10 cellular contexts compared by ENCODE assay signal in the genomic region with DNA sequence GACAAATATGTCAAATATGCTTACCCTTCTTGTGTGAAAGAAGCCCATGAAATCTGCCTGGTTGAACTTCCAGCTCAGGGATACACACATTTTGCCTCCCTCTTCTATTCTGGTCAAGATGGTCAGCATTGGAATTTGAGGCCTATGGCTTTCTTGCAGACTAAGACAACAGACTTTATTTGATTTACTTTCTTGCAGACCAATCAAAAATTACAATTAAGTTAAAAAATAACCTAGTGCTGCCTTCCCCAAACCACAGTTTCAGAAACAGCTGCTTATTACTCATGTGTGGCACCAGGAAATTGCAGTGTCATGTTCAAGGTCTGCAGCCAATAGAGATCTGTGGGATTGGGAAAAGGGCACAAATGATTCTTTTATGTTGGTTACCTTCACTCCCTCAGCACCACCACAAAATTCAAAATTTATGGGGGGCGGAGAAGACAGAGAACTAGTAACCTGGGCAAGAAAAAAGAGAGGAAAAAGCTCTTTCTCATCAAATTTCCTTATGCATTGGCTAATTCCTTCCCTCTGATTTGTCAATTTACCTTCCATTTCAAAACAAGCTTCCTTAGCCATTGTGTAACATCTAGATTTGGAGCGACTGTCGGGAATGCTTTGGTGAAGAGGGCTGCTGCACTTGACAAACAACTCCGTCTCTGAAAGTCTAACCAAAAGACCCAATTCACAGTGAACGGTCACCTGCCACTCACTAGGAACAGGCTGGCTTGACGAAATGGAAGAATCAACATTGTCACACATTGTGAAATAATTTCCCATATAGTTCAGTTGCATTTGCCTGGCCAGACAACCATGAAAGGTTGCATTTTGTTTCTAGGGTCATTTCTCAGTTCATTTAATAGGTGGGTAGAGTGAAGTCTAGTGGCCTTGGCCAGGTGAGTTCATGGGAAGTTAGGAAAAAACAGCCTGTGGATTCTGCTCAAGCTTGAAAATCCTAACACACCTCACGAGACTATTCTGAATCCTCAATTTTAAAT.
DNase-seq lines count a peak whose midpoint lies in the region; ATAC-seq, FAIRE-seq and TF ChIP-seq lines count a peak whose summit lies in the region.
"Had no signal": no experiment of that assay in that cellular context is flagged by ENCODE, and none has a peak within 500 bp of the region (broad histone marks: within the 10 kb centered on the region; RNA-seq: fewer than 3 reads in every experiment).

No MANE protein-coding gene starts in this region.

- peak overlapping the region; percentile 54 for H2AK5ac ChIP-seq in mesenchymal stem cell (ENCODE audit: low read length, severe bottlenecking)

- H4K91ac ChIP-seq in mesenchymal stem cell (ENCODE audit: low read length): no peak overlapping the region

- no peaks in the 10 kb centered on the region for H3K27me3 Mint-ChIP-seq in astrocyte (ENCODE audit: low read depth, unreplicated experiment)
- H3K27me3 Mint-ChIP-seq: progenitor cell of endocrine pancreas had no signal

- H3K36me3 Mint-ChIP-seq in astrocyte (ENCODE audit: low read depth, unreplicated experiment): no peaks in the 10 kb centered on the region

- H3K23ac ChIP-seq in mesenchymal stem cell (ENCODE audit: low read length in 2 of 2): no peak overlapping the region

- no peak overlapping the region for H3K9ac ChIP-seq in astrocyte (ENCODE audit: low read length)
- peak overlapping the region; percentile 63 for H3K9ac ChIP-seq in mesenchymal stem cell (ENCODE audit: low read length)

- DNase-seq in GM03348 (ENCODE audit: low spot score) (peak; percentile 54), astrocyte (ENCODE audit: low read depth) (peak; percentile 88), mesenchymal stem cell (peak; percentile 63), NCI-H2029 (lab: John Stamatoyannopoulos, UW) (no peak), activated gamma-delta T cell treated with Interleukin-2 at 50 U/mL for 16 hours (no peak), lower leg skin (ENCODE audit: low spot score in 2 of 2) (no peak), medulla oblongata (ENCODE audit: extremely low spot score) (no peak)
- DNase-seq: tibial artery had no signal

- no peak for TF ChIP-seq POLR2A in lower leg skin (IDR thresholded peaks at IDR 0.05)

- peak overlapping the region; percentile 78 for H2BK5ac ChIP-seq in mesenchymal stem cell (ENCODE audit: low read depth, low read length, poor library complexity, severe bottlenecking)

- no peak overlapping the region for H3K4me3 ChIP-seq in astrocyte (ENCODE audit: insufficient read depth, low read depth, low read length)
- H3K4me3 ChIP-seq in mesenchymal stem cell (ENCODE audit: insufficient read depth in 1 of 2, low read depth in 1 of 2, low read length in 2 of 2): no peak overlapping the region
- H3K4me3 ChIP-seq in lower leg skin (ENCODE audit: low read depth, poor library complexity, severe bottlenecking): no peak overlapping the region
- H3K4me3 ChIP-seq: tibial artery had no signal

- H3K27ac ChIP-seq in astrocyte (ENCODE audit: low read depth, low read length) (peak overlapping the region; percentile 41), mesenchymal stem cell (ENCODE audit: low read length, poor library complexity, severe bottlenecking) (peak overlapping the region; percentile 95)
- H3K27ac ChIP-seq: tibial artery had no signal

- H2AFZ ChIP-seq in astrocyte (ENCODE audit: low read depth, low read length) (no peak overlapping the region), mesenchymal stem cell (ENCODE audit: low read depth, low read length) (no peak overlapping the region)

- intact Hi-C loops in lower leg skin (cut with DNase I; ENCODE audit: low total_unique reads): loop anchor here (5.0 kb wide), 1 partner anchor 808 kb away; no protein-coding TSS in a partner anchor

- no peaks in the 10 kb centered on the region for H3K9me3 ChIP-seq in astrocyte (ENCODE audit: insufficient read depth, low read depth, low read length)
- no peaks in the 10 kb centered on the region for H3K9me3 ChIP-seq in mesenchymal stem cell (ENCODE audit: control insufficient read depth, low read length)
- H3K9me3 ChIP-seq: tibial artery had no signal

- peak overlapping the region; percentile 88 for H3K27ac Mint-ChIP-seq in astrocyte (ENCODE audit: unreplicated experiment)
- H3K27ac Mint-ChIP-seq: progenitor cell of endocrine pancreas had no signal

- no peak overlapping the region for H2BK12ac ChIP-seq in mesenchymal stem cell (ENCODE audit: low read length in 2 of 2)

- no peaks in the 10 kb centered on the region for H3K79me2 ChIP-seq in astrocyte (ENCODE audit: insufficient read depth, low read length)

- FAIRE-seq in astrocyte (lab: Jason Lieb, UNC): no peak

- peaks cover 3% of the 10 kb centered on the region for H3K79me1 ChIP-seq in mesenchymal stem cell (replicated peaks; ENCODE audit: low read length, poor library complexity, severe bottlenecking)

- no peak overlapping the region for H3K4me3 Mint-ChIP-seq in astrocyte (ENCODE audit: unreplicated experiment)

- peak overlapping the region in 1 of 2 experiments; percentile 65 for H3K14ac ChIP-seq in mesenchymal stem cell (ENCODE audit: low read length in 2 of 2)

- ATAC-seq in HG03108 (IDR thresholded peaks at IDR 0.05; ENCODE audit: unreplicated experiment): peak; percentile 64

- peak overlapping the region in 1 of 2 experiments; percentile 2 for H3K18ac ChIP-seq in mesenchymal stem cell (ENCODE audit: low read depth in 1 of 2, low read length in 2 of 2)

- H3K4me1 ChIP-seq in astrocyte (ENCODE audit: insufficient read depth, low read length): peaks cover 12% of the 10 kb centered on the region
- H3K4me1 ChIP-seq in mesenchymal stem cell (ENCODE audit: control insufficient read depth, insufficient read depth, low read depth, low read length): peaks cover 5% of the 10 kb centered on the region

- 83% methylated on average over 6 of the region's 7 CpGs for WGBS in mesenchymal stem cell
- 95 to 97% methylated on average over 7 of the region's 7 CpGs for WGBS in lower leg skin, 2 donors

- TF ChIP-seq CTCF in astrocyte (IDR thresholded peaks at IDR 0.05; ENCODE audit: insufficient read depth, low read depth, low read length) (no peak), lower leg skin (IDR thresholded peaks at IDR 0.05) (peak in 1 of 3 donors; percentile 59)

- no peak overlapping the region for H4K8ac ChIP-seq in mesenchymal stem cell (ENCODE audit: low read length)

- no peak overlapping the region for H2BK15ac ChIP-seq in mesenchymal stem cell (ENCODE audit: low read depth, poor library complexity, severe bottlenecking)

- H3K9me3 Mint-ChIP-seq in astrocyte (ENCODE audit: unreplicated experiment): no peaks in the 10 kb centered on the region

- H3K4me2 ChIP-seq in astrocyte (ENCODE audit: low read length) (peak overlapping the region; percentile 21), mesenchymal stem cell (ENCODE audit: low read length, poor library complexity, severe bottlenecking) (no peak overlapping the region)

- H3K27me3 ChIP-seq in astrocyte (ENCODE audit: insufficient read depth, low read length) (no peaks in the 10 kb centered on the region), mesenchymal stem cell (ENCODE audit: control insufficient read depth in 1 of 2, insufficient read depth in 1 of 2, low read length in 2 of 2) (no peaks in the 10 kb centered on the region)
- H3K27me3 ChIP-seq: tibial artery had no signal

- H2BK120ac ChIP-seq in mesenchymal stem cell (ENCODE audit: low read depth, low read length): no peak overlapping the region

- H4K20me1 ChIP-seq in astrocyte (ENCODE audit: insufficient read depth, low read length): no peaks in the 10 kb centered on the region

- H3K4me1 Mint-ChIP-seq in astrocyte (ENCODE audit: low read depth, unreplicated experiment): peaks cover 33% of the 10 kb centered on the region

- H3K36me3 ChIP-seq in astrocyte (ENCODE audit: insufficient read depth, low read length): no peaks in the 10 kb centered on the region
- no peaks in the 10 kb centered on the region for H3K36me3 ChIP-seq in mesenchymal stem cell (ENCODE audit: control insufficient read depth in 1 of 2, insufficient read depth in 2 of 2, low read depth in 1 of 2, low read length in 2 of 2)
- H3K36me3 ChIP-seq: tibial artery had no signal

- no peak overlapping the region for H3K4ac ChIP-seq in mesenchymal stem cell (ENCODE audit: low read depth in 1 of 2, low read length in 2 of 2)

Comparison
In these comparisons a context has a peak if more than half of its experiments do, and no peak if none do; other contexts are left out.
1. DNase-seq: peak in GM03348 (single experiment), astrocyte (single experiment) and mesenchymal stem cell (single experiment); none in NCI-H2029 (single experiment), activated gamma-delta T cell treated with Interleukin-2 at 50 U/mL for 16 hours (single experiment), lower leg skin (0 of 2) and medulla oblongata (single experiment).